In genomic region chr1:221809101-221810029, GRCh38 we compare ENCODE assay signal across 12 cellular contexts.
A peak's percentile ranks its signal among the peaks of the same experiment; 100 is the strongest.
DNase-seq lines count a peak whose midpoint lies in the region; ATAC-seq, FAIRE-seq and TF ChIP-seq lines count a peak whose summit lies in the region.
"Had no signal": no experiment of that assay in that cellular context is flagged by ENCODE, and none has a peak within 500 bp of the region (broad histone marks: within the 10 kb centered on the region; RNA-seq: fewer than 3 reads in every experiment).

No MANE protein-coding gene starts in this region.

- H3K4me2 ChIP-seq in fibroblast of lung (ENCODE audit: extremely low read depth, insufficient read depth, low read length): no peak overlapping the region
- H3K4me2 ChIP-seq: neural progenitor cell had no signal

- H3K27me3 ChIP-seq in fibroblast of lung (ENCODE audit: control insufficient read depth, insufficient read depth, low read length): no peaks in the 10 kb centered on the region
- H3K27me3 ChIP-seq in effector memory CD4-positive, alpha-beta T cell (replicated peaks; ENCODE audit: control insufficient read depth, insufficient read depth, low read length, poor library complexity, severe bottlenecking): no peaks in the 10 kb centered on the region
- H3K27me3 ChIP-seq: neural progenitor cell had no signal

- H3K9me3 ChIP-seq in fibroblast of lung (ENCODE audit: control insufficient read depth, insufficient read depth, low read depth, low read length): no peaks in the 10 kb centered on the region
- H3K9me3 ChIP-seq in effector memory CD4-positive, alpha-beta T cell (ENCODE audit: control insufficient read depth, low read length): no peaks in the 10 kb centered on the region

- TF ChIP-seq CTCF in D721Med (IDR thresholded peaks at IDR 0.05; ENCODE audit: insufficient read depth, missing control alignments) (no peak), fibroblast of lung (conservative IDR thresholded peaks at IDR 0.05 in 1 of 2, IDR thresholded peaks at IDR 0.05 in 1 of 2; ENCODE audit: low read depth in 1 of 2, low read length in 2 of 2) (no peak)

- H3K36me3 ChIP-seq in fibroblast of lung (ENCODE audit: control insufficient read depth, insufficient read depth, low read length): no peaks in the 10 kb centered on the region
- no peaks in the 10 kb centered on the region for H3K36me3 ChIP-seq in effector memory CD4-positive, alpha-beta T cell (ENCODE audit: control insufficient read depth, insufficient read depth, low read length)
- H3K36me3 ChIP-seq: neural progenitor cell had no signal

- peaks cover 5% of the 10 kb centered on the region for H3K4me1 ChIP-seq in fibroblast of lung (ENCODE audit: control insufficient read depth, extremely low read depth, insufficient read depth, low read length)
- peaks cover 6% of the 10 kb centered on the region for H3K4me1 ChIP-seq in effector memory CD4-positive, alpha-beta T cell (ENCODE audit: control insufficient read depth, insufficient read depth, low read length, poor library complexity, severe bottlenecking)
- H3K4me1 ChIP-seq: neural progenitor cell had no signal

- H3K9ac ChIP-seq in fibroblast of lung (ENCODE audit: insufficient read depth, low read length): no peak overlapping the region
- H3K9ac ChIP-seq: neural progenitor cell had no signal

- peak overlapping the region; percentile 63 for H2AFZ ChIP-seq in fibroblast of lung (ENCODE audit: low read length)
- H2AFZ ChIP-seq: neural progenitor cell had no signal

- peak; percentile 40 for ATAC-seq in GM21717 (IDR thresholded peaks at IDR 0.05; ENCODE audit: unreplicated experiment)

- H3K4me3 ChIP-seq in fibroblast of lung (replicated peaks in 1 of 4; ENCODE audit: control extremely low read depth in 1 of 4, insufficient read depth in 1 of 4, low read depth in 3 of 4, low read length in 4 of 4): no peak overlapping the region
- no peak overlapping the region for H3K4me3 ChIP-seq in effector memory CD4-positive, alpha-beta T cell (ENCODE audit: insufficient read depth, low read depth, low read length, poor library complexity, severe bottlenecking)
- H3K4me3 ChIP-seq: neural progenitor cell had no signal

- peak; percentile 72 for FAIRE-seq in D721Med (lab: Jason Lieb, UNC)

- H3K27ac ChIP-seq in fibroblast of lung (ENCODE audit: insufficient read depth, low read length): peak overlapping the region; percentile 41
- no peak overlapping the region for H3K27ac ChIP-seq in effector memory CD4-positive, alpha-beta T cell (ENCODE audit: insufficient read depth, low read length, poor library complexity, severe bottlenecking)
- H3K27ac ChIP-seq: neural progenitor cell had no signal

- no peaks in the 10 kb centered on the region for H3K79me2 ChIP-seq in fibroblast of lung (ENCODE audit: control insufficient read depth, insufficient read depth, low read length)

- DNase-seq in D721Med (ENCODE audit: insufficient read length, low spot score) (no peak), NOMO-1 (lab: John Stamatoyannopoulos, UW; ENCODE audit: unreplicated experiment in 2 of 2) (peak; percentile 43 to 59), fibroblast of lung (ENCODE audit: low read depth in 2 of 2) (peak; percentile 20 to 77), NCI-H82 (lab: John Stamatoyannopoulos, UW) (no peak), hippocampal formation (lab: John Stamatoyannopoulos, UW) (no peak), retina (no peak)
- DNase-seq in effector memory CD4-positive, alpha-beta T cell: no peak
- DNase-seq: activated effector memory CD4-positive, alpha-beta T cell treated with anti-CD3 and anti-CD28 coated beads, Interleukin-2, amount 50 U/mL, for 16 hours; foreskin melanocyte; NCI-H748 treated with DMSO at 0.1 percent for 48 hours had no signal

- no peaks in the 10 kb centered on the region for H4K20me1 ChIP-seq in fibroblast of lung (ENCODE audit: control insufficient read depth, extremely low read depth, insufficient read depth, low read length)

Comparison
In these comparisons a context has a peak if more than half of its experiments do, and no peak if none do; other contexts are left out.
1. DNase-seq: peak in NOMO-1 (2 of 2) and fibroblast of lung (2 of 2); none in D721Med (single experiment), effector memory CD4-positive, alpha-beta T cell (0 of 3), NCI-H82 (single experiment), hippocampal formation (0 of 2) and retina (single experiment).